Comparison of ENCODE assay signal across 1 cellular context in genomic region chr11:65124480-65125196, GRCh38.
TF ChIP-seq lines count a peak whose summit lies in the region.

No MANE protein-coding gene starts in this region.

TF ChIP-seq in endothelial cell of umbilical vein, 7 proteins besides CTCF, POLR2A, EP300 and RAD21 (continued from another document):
- TF ChIP-seq MAX (IDR thresholded peaks at IDR 0.05; ENCODE audit: insufficient read depth, insufficient read length) (no peak), JUN (IDR thresholded peaks at IDR 0.05; ENCODE audit: borderline replicate concordance, insufficient read depth, insufficient read length, low read depth) (no peak), MYC (IDR thresholded peaks at IDR 0.05; ENCODE audit: low read depth, low read length) (no peak), GATA2 (IDR thresholded peaks at IDR 0.05; ENCODE audit: insufficient read depth, insufficient read length, low read depth, low read length) (no peak), POLR2AphosphoS5 (IDR thresholded peaks at IDR 0.05; ENCODE audit: insufficient read depth, low read depth, low read length) (no peak)
